Comparison of ENCODE assay signal across 11 cellular contexts in genomic region chrX:41688835-41689234, GRCh38. TPM values are rescaled to one million over a fixed set of nuclear protein-coding genes. Genes with fewer than 3 reads are reported as not detected.
DNase-seq lines count a peak whose midpoint lies in the region; ATAC-seq and TF ChIP-seq lines count a peak whose summit lies in the region.
"Had no signal": no experiment of that assay in that cellular context is flagged by ENCODE, and none has a peak within 500 bp of the region (broad histone marks: within the 10 kb centered on the region; RNA-seq: fewer than 3 reads in every experiment).

Gene GPR34, plus strand, starts transcription at chrX:41688973. Its CDS starts 6,661 bp downstream, at chrX:41695634.

- dilution Hi-C loops in mammary epithelial cell (cut with HindIII; ENCODE audit: low sequenced_read_pairs): no loop called here

- in situ Hi-C loops in mammary epithelial cell (cut with MboI; ENCODE audit: low sequenced_read_pairs in 2 of 2): no loop called here

- H3K27ac ChIP-seq in breast epithelium (no peak within 1 kb of the TSS), mammary epithelial cell (ENCODE audit: insufficient read depth, low read depth, low read length) (no peak within 1 kb of the TSS), SU-DHL-6 (ENCODE audit: low read depth, low read length) (peak within 1 kb of the TSS; percentile 47), lower lobe of right lung (no peak within 1 kb of the TSS), testis (no peak within 1 kb of the TSS)

- H3K9me3 ChIP-seq in breast epithelium (no peaks in the 10 kb centered on the region), mammary epithelial cell (replicated peaks; ENCODE audit: insufficient read depth, low read length) (no peaks in the 10 kb centered on the region), SU-DHL-6 (ENCODE audit: insufficient read depth, low read length) (no peaks in the 10 kb centered on the region), lower lobe of right lung (no peaks in the 10 kb centered on the region), testis (no peaks in the 10 kb centered on the region)

- BruUV-seq in mammary epithelial cell (replicated peaks; lab: Mats Ljungman, UMichigan): no TSS peak

- CTCF ChIA-PET in mammary epithelial cell (lab: Charles Lee; ENCODE audit: low non-redundant PET): no interaction called here

- intact Hi-C loops in breast epithelium (cut with DNase I; ENCODE audit: low total_unique reads) (no loop called here), mammary epithelial cell (cut with micrococcal nuclease) (no loop called here), lower lobe of right lung (cut with DNase I) (no loop called here), testis (cut with DNase I; ENCODE audit: low total_unique reads) (no loop called here)

- H4K20me1 ChIP-seq in mammary epithelial cell (ENCODE audit: insufficient read depth, low read length) (no peaks in the 10 kb centered on the region), SU-DHL-6 (ENCODE audit: low read depth, low read length) (no peaks in the 10 kb centered on the region)

- 80% methylated on average over 8 of the region's 8 CpGs for WGBS in mammary epithelial cell (ENCODE audit: low coverage, missing lambda C conversion rate)
- 70 to 82% methylated on average over 6 to 8 of the region's 8 CpGs for WGBS in testis, 2 donors

- no peak for TF ChIP-seq POLR2A in breast epithelium (IDR thresholded peaks at IDR 0.05)
- no peak for TF ChIP-seq POLR2A in testis (IDR thresholded peaks at IDR 0.05)

- DNase-seq in breast epithelium (ENCODE audit: low spot score in 2 of 2) (no peak), mammary epithelial cell (no peak), lower lobe of right lung (no peak), testis (peak; percentile 15), NCI-H1436 treated with DMSO at 0.1 percent for 48 hours (lab: John Stamatoyannopoulos, UW) (no peak)
- DNase-seq: NCI-H82 had no signal

- no peaks in the 10 kb centered on the region for H3K36me3 ChIP-seq in breast epithelium
- H3K36me3 ChIP-seq in mammary epithelial cell (ENCODE audit: insufficient read depth, low read length): no peaks in the 10 kb centered on the region
- no peaks in the 10 kb centered on the region for H3K36me3 ChIP-seq in SU-DHL-6 (ENCODE audit: low read length)
- no peaks in the 10 kb centered on the region for H3K36me3 ChIP-seq in lower lobe of right lung
- no peaks in the 10 kb centered on the region for H3K36me3 ChIP-seq in testis (ENCODE audit: low read depth, missing control alignments)

- H3K9me2 ChIP-seq in SU-DHL-6 (replicated peaks; ENCODE audit: insufficient read depth, low read length): no peaks in the 10 kb centered on the region

- no peaks in the 10 kb centered on the region for H3K4me1 ChIP-seq in breast epithelium
- H3K4me1 ChIP-seq in mammary epithelial cell (ENCODE audit: insufficient read depth, low read length): no peaks in the 10 kb centered on the region
- H3K4me1 ChIP-seq in lower lobe of right lung: peaks cover 3% of the 10 kb centered on the region
- no peaks in the 10 kb centered on the region for H3K4me1 ChIP-seq in testis

- no peak for ATAC-seq in lower lobe of right lung
- no peak for ATAC-seq in GM18909 (IDR thresholded peaks at IDR 0.05; ENCODE audit: poor library complexity, unreplicated experiment)
- no peak for ATAC-seq in GM21717 (IDR thresholded peaks at IDR 0.05; ENCODE audit: unreplicated experiment)

- 0 out of 2 replicates have a peak, but pooled peaks cover 5% of the 10 kb centered on the region for H3F3A ChIP-seq in SU-DHL-6 (ENCODE audit: insufficient read depth)

- peaks cover 0 to 37% of the 10 kb centered on the region in 2 donors for H3K27me3 ChIP-seq in breast epithelium
- peaks cover 5% of the 10 kb centered on the region for H3K27me3 ChIP-seq in mammary epithelial cell (ENCODE audit: insufficient read depth, low read length)
- no peaks in the 10 kb centered on the region for H3K27me3 ChIP-seq in SU-DHL-6 (ENCODE audit: low read length)
- H3K27me3 ChIP-seq in lower lobe of right lung (ENCODE audit: low read depth): no peaks in the 10 kb centered on the region
- H3K27me3 ChIP-seq in testis: no peaks in the 10 kb centered on the region

- H3K9ac ChIP-seq in mammary epithelial cell (ENCODE audit: insufficient read depth, low read length): no peak within 1 kb of the TSS
- no peak within 1 kb of the TSS for H3K9ac ChIP-seq in SU-DHL-6 (ENCODE audit: low read length)

- TF ChIP-seq CTCF in breast epithelium (IDR thresholded peaks at IDR 0.05): no peak
- TF ChIP-seq CTCF in mammary epithelial cell (conservative IDR thresholded peaks at IDR 0.05 in 1 of 2, IDR thresholded peaks at IDR 0.05 in 1 of 2; ENCODE audit: extremely low read depth in 1 of 2, insufficient read depth in 1 of 2, low read depth in 1 of 2, low read length in 2 of 2): no peak
- TF ChIP-seq CTCF in SU-DHL-6 (IDR thresholded peaks at IDR 0.05; ENCODE audit: insufficient read depth, low read length, poor library complexity, severe bottlenecking): no peak
- no peak for TF ChIP-seq CTCF in lower lobe of right lung (IDR thresholded peaks at IDR 0.05)
- TF ChIP-seq CTCF in testis (IDR thresholded peaks at IDR 0.05): no peak

- H3K4me2 ChIP-seq in mammary epithelial cell (ENCODE audit: insufficient read depth, low read depth, low read length) (no peak within 1 kb of the TSS), SU-DHL-6 (ENCODE audit: low read depth, low read length, poor library complexity, severe bottlenecking) (peak within 1 kb of the TSS; percentile 46)

- no peaks in the 10 kb centered on the region for H3K79me2 ChIP-seq in mammary epithelial cell (ENCODE audit: insufficient read depth, low read length)
- no peaks in the 10 kb centered on the region for H3K79me2 ChIP-seq in SU-DHL-6 (ENCODE audit: insufficient read depth, low read length)

- peak within 1 kb of the TSS in 1 of 3 donors; percentile 22 for H3K4me3 ChIP-seq in breast epithelium
- no peak within 1 kb of the TSS for H3K4me3 ChIP-seq in mammary epithelial cell (replicated peaks in 1 of 3; ENCODE audit: insufficient read depth in 1 of 3, low read depth in 2 of 3, low read length in 3 of 3)
- no peak within 1 kb of the TSS for H3K4me3 ChIP-seq in SU-DHL-6 (ENCODE audit: insufficient read depth, low read length, poor library complexity, severe bottlenecking)
- peak within 1 kb of the TSS; percentile 27 for H3K4me3 ChIP-seq in lower lobe of right lung
- H3K4me3 ChIP-seq in testis: no peak within 1 kb of the TSS

- no peak within 1 kb of the TSS for H2AFZ ChIP-seq in mammary epithelial cell (ENCODE audit: low read depth, low read length)
- H2AFZ ChIP-seq in SU-DHL-6 (ENCODE audit: low read depth, low read length, severe bottlenecking): no peak within 1 kb of the TSS

RNA-seq across cellular contexts. Expression of gene GPR34, which starts in this region (rescaled TPM):
- total RNA-seq in breast epithelium (10 to 100 TPM in 2 of 3 donors, 1 to 10 TPM in 1; 8.5 to 56.3 (median 18.0) TPM), mammary epithelial cell (not detected), lower lobe of right lung (33.6 TPM), testis (1 to 10 TPM; 1.0 to 3.8 TPM)
- polyA plus RNA-seq in mammary epithelial cell (not detected), testis (ENCODE audit: insufficient read depth, low read depth, low replicate concordance) (3.5 TPM)
- not detected for polyA minus RNA-seq in mammary epithelial cell
- total RNA-seq: B cell, pulmonary artery endothelial cell had no signal
